ENCODE assay signal across 8 cellular contexts in genomic region chr16:31094424-31095120, GRCh38. TPM values are rescaled to one million over a fixed set of nuclear protein-coding genes. Genes with fewer than 3 reads are reported as not detected.
DNase-seq lines count a peak whose midpoint lies in the region; ATAC-seq and TF ChIP-seq lines count a peak whose summit lies in the region.

VKORC1 (minus strand) TSS chr16:31094797; CDS start chr16:31094729, 68 bp downstream.

- H3K4me2 ChIP-seq in DND-41 (ENCODE audit: insufficient read depth, low read length) (peak within 1 kb of the TSS; percentile 78), Karpas-422 (ENCODE audit: low read depth, low read length, poor library complexity, severe bottlenecking) (peak within 1 kb of the TSS; percentile 89)

- H3K9me3 ChIP-seq in DND-41 (ENCODE audit: insufficient read depth, low read length, severe bottlenecking) = no peaks in the 10 kb centered on the region
- H3K9me3 ChIP-seq in Karpas-422 (ENCODE audit: low read length) = no peaks in the 10 kb centered on the region

- TF ChIP-seq CTCF in DND-41 (IDR thresholded peaks at IDR 0.05; ENCODE audit: borderline replicate concordance, extremely low read depth, low read length, poor library complexity, severe bottlenecking) = no peak

- H3K27ac ChIP-seq in DND-41 (ENCODE audit: low read length) (peak within 1 kb of the TSS; percentile 68), Karpas-422 (ENCODE audit: low read length) (peak within 1 kb of the TSS; percentile 69)

- H3K9me2 ChIP-seq in Karpas-422 (replicated peaks; ENCODE audit: insufficient read depth, low read length) = no peaks in the 10 kb centered on the region

- H3K79me2 ChIP-seq in DND-41 (ENCODE audit: insufficient read depth, low read length) = peaks cover 37% of the 10 kb centered on the region
- H3K79me2 ChIP-seq in Karpas-422 (ENCODE audit: low read length) = peaks cover 31% of the 10 kb centered on the region

- H3K9ac ChIP-seq in DND-41 (ENCODE audit: low read depth, low read length) (peak within 1 kb of the TSS; percentile 68), Karpas-422 (ENCODE audit: low read length) (peak within 1 kb of the TSS; percentile 92)

- H3K4me3 ChIP-seq in DND-41 (ENCODE audit: low read depth in 1 of 2, low read length in 2 of 2) (peak within 1 kb of the TSS; percentile 39 to 85), Karpas-422 (ENCODE audit: low read length) (peak within 1 kb of the TSS; percentile 97)

- H2AFZ ChIP-seq in DND-41 (ENCODE audit: low read depth, low read length) (peak within 1 kb of the TSS; percentile 78), Karpas-422 (ENCODE audit: low read length) (peak within 1 kb of the TSS; percentile 77)

- peak within 1 kb of the TSS; percentile 63 to 96 (median 92) for H3K27ac Mint-ChIP-seq in naive thymus-derived CD8-positive, alpha-beta T cell

- ATAC-seq in DND-41 (ENCODE audit: insufficient read depth, low read depth) (peak; percentile 94), GM21786 (IDR thresholded peaks at IDR 0.05; ENCODE audit: unreplicated experiment) (peak; percentile 85)
- peak; percentile 91 to 95 for ATAC-seq in naive thymus-derived CD8-positive, alpha-beta T cell

- POLR2A ChIA-PET in naive thymus-derived CD8-positive, alpha-beta T cell (lab: Charles Lee) = interaction anchor here (0.6 to 4.8 kb wide), 8 partner anchors 21 to 237 kb away, joined by 3 to 26 read pairs (median 3); partner anchors contain the start of genes FUS, KAT8, ZNF646 and ZNF668

- H3K4me1 Mint-ChIP-seq in naive thymus-derived CD8-positive, alpha-beta T cell = peaks cover 13 to 36% (median 32%) of the 10 kb centered on the region in 4 donors

- peaks cover 0 to 13% (median 2%) of the 10 kb centered on the region in 3 donors for H3K36me3 Mint-ChIP-seq in naive thymus-derived CD8-positive, alpha-beta T cell

- no peaks in the 10 kb centered on the region for H3K27me3 Mint-ChIP-seq in naive thymus-derived CD8-positive, alpha-beta T cell

- H3K4me3 Mint-ChIP-seq in naive thymus-derived CD8-positive, alpha-beta T cell = peak within 1 kb of the TSS; percentile 89 to 98 (median 92)

- DNase-seq in DND-41 = peak; percentile 92
- DNase-seq in Karpas-422 = peak; percentile 97
- peak; percentile 98 for DNase-seq in RPMI8226
- DNase-seq in activated T-helper 1 cell treated with anti-CD3 and anti-CD28 coated beads, Interleukin-2, amount 50 U/mL, for 16 hours (ENCODE audit: low read depth in 1 of 2, low spot score in 1 of 2) = peak; percentile 77 to 80
- DNase-seq in fibroblast of gingiva (ENCODE audit: low read depth) = peak; percentile 96
- peak; percentile 68 to 89 (median 82) for DNase-seq in naive thymus-derived CD8-positive, alpha-beta T cell
- peak; percentile 79 to 96 (median 86) for DNase-seq in stimulated activated naive CD4-positive, alpha-beta T cell (lab: John Stamatoyannopoulos, UW)

- H3K36me3 ChIP-seq in DND-41 (ENCODE audit: insufficient read depth, low read length) = peaks cover 25% of the 10 kb centered on the region
- 0 out of 2 replicates have a peak, but pooled peaks cover 4% of the 10 kb centered on the region for H3K36me3 ChIP-seq in Karpas-422 (ENCODE audit: insufficient read depth, low read length)

- no peaks in the 10 kb centered on the region for H3K9me3 Mint-ChIP-seq in naive thymus-derived CD8-positive, alpha-beta T cell

- H3K4me1 ChIP-seq in DND-41 (ENCODE audit: insufficient read depth, low read length) (peaks cover 28% of the 10 kb centered on the region), Karpas-422 (ENCODE audit: low read length) (peaks cover 18% of the 10 kb centered on the region)

- H4K20me1 ChIP-seq in DND-41 (ENCODE audit: insufficient read depth, low read length) (no peaks in the 10 kb centered on the region), Karpas-422 (ENCODE audit: insufficient read depth, low read depth, low read length) (0 out of 2 replicates have a peak, but pooled peaks cover 4% of the 10 kb centered on the region)

- H3K27me3 ChIP-seq in DND-41 (ENCODE audit: insufficient read depth, low read length, poor library complexity) (no peaks in the 10 kb centered on the region), Karpas-422 (ENCODE audit: low read length) (no peaks in the 10 kb centered on the region)

RNA-seq across cellular contexts. Expression of gene VKORC1, which starts in this region (rescaled TPM):
- 70.2 and 93.9 TPM in 2 replicates for total RNA-seq in Karpas-422 (2014; rRNA removed; shearing (Covaris generic); ENCODE audit: low replicate concordance)
- 10 to 100 TPM; 42.0 to 47.8 TPM for total RNA-seq in naive thymus-derived CD8-positive, alpha-beta T cell
- polyA plus RNA-seq in naive thymus-derived CD8-positive, alpha-beta T cell = 100 to 1,000 TPM in 1 of 3 donors, 10 to 100 TPM in 2; 98.2 to 109 (median 99.1) TPM

Comparison
In these comparisons a context has a peak if more than half of its experiments do, and no peak if none do; other contexts are left out.
1. Peak in every context shown above with its lines: DNase-seq, ATAC-seq, H3K4me3 ChIP-seq and H3K27ac ChIP-seq.